ENCODE assay signal across 12 cellular contexts in the genomic region with DNA sequence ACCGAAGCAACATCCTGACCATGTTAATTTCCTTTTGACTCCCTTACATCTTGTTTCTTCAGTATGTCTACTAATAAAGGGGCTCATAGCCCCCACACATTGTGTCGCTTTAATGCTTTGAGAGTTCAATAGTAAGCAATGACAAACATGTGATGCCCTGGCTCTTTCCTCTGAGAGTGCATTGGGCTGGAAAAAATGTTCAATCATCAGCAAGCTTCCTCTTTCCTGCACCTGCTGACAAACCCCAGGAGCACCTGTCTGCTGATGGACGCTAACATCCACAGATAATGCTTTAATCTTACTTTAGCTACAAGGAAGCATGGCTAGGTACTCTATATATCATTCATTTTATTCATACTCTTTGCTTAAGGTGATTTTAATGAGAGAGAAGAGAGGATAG.
DNase-seq lines count a peak whose midpoint lies in the region; ATAC-seq lines count a peak whose summit lies in the region.
"Had no signal": no experiment of that assay in that cellular context is flagged by ENCODE, and none has a peak within 500 bp of the region (broad histone marks: within the 10 kb centered on the region; RNA-seq: fewer than 3 reads in every experiment).

No MANE protein-coding gene starts in this region.

- H3K27me3 ChIP-seq in endocrine pancreas (ENCODE audit: control insufficient read depth, insufficient read depth, low read length) (no peaks in the 10 kb centered on the region), HAP-1 (ENCODE audit: low read depth) (no peaks in the 10 kb centered on the region)

- in situ Hi-C loops in HAP-1 (cut with MboI; ENCODE audit: low sequenced_read_pairs): no loop called here

- DNase-seq in DMS53 (lab: John Stamatoyannopoulos, UW): peak; percentile 43
- DNase-seq in NCI-H1092 treated with DMSO at 0.1 percent for 48 hours (lab: John Stamatoyannopoulos, UW): peak; percentile 63
- peak; percentile 20 for DNase-seq in NCI-H510A (lab: John Stamatoyannopoulos, UW)
- DNase-seq in stimulated activated CD4-positive, alpha-beta T cell treated with anti-CD3 and anti-CD28 coated beads, Interleukin-4, amount 100 ng/mL, for 1 hour: no peak
- no peak for DNase-seq in HAP-1 (ENCODE audit: low spot score in 2 of 2)
- DNase-seq in activated CD8-positive, alpha-beta memory T cell treated with anti-CD3 and anti-CD28 coated beads, Interleukin-2, amount 50 U/mL, for 48 hours: no peak
- DNase-seq: activated CD8-positive, alpha-beta memory T cell treated with anti-CD3 and anti-CD28 coated beads for 24 hours; NCI-H524; T-helper 1 cell had no signal

- H3K4me3 ChIP-seq in endocrine pancreas (ENCODE audit: control insufficient read depth, insufficient read depth, low read length) (peak overlapping the region; percentile 57), HAP-1 (no peak overlapping the region)

- H3K9ac ChIP-seq in endocrine pancreas (ENCODE audit: control insufficient read depth, insufficient read depth, low read length): no peak overlapping the region

- peaks cover 4% of the 10 kb centered on the region for H3K4me1 ChIP-seq in endocrine pancreas (ENCODE audit: control insufficient read depth, insufficient read depth, low read length)
- H3K4me1 ChIP-seq in HAP-1: no peaks in the 10 kb centered on the region

- H3K36me3 ChIP-seq in endocrine pancreas (ENCODE audit: control insufficient read depth, insufficient read depth, low read length): no peaks in the 10 kb centered on the region
- no peaks in the 10 kb centered on the region for H3K36me3 ChIP-seq in HAP-1 (replicated peaks)

- H3K9me3 ChIP-seq in endocrine pancreas (ENCODE audit: control insufficient read depth, low read length) (no peaks in the 10 kb centered on the region), HAP-1 (no peaks in the 10 kb centered on the region)

- ATAC-seq in GM21717 (IDR thresholded peaks at IDR 0.05; ENCODE audit: unreplicated experiment): no peak
- ATAC-seq: activated T-helper 17 cell treated with anti-CD3 and anti-CD28 coated beads, Interleukin-2, amount 50 U/mL, for 72 hours had no signal

Comparison
In these comparisons a context has a peak if more than half of its experiments do, and no peak if none do; other contexts are left out.
1. DNase-seq: peak in DMS53 (single experiment), NCI-H1092 treated with DMSO at 0.1 percent for 48 hours (single experiment) and NCI-H510A (single experiment); none in stimulated activated CD4-positive, alpha-beta T cell treated with anti-CD3 and anti-CD28 coated beads, Interleukin-4, amount 100 ng/mL, for 1 hour (single experiment), HAP-1 (0 of 2) and activated CD8-positive, alpha-beta memory T cell treated with anti-CD3 and anti-CD28 coated beads, Interleukin-2, amount 50 U/mL, for 48 hours (single experiment).